ENCODE assay signal across 11 cellular contexts in the genomic region with DNA sequence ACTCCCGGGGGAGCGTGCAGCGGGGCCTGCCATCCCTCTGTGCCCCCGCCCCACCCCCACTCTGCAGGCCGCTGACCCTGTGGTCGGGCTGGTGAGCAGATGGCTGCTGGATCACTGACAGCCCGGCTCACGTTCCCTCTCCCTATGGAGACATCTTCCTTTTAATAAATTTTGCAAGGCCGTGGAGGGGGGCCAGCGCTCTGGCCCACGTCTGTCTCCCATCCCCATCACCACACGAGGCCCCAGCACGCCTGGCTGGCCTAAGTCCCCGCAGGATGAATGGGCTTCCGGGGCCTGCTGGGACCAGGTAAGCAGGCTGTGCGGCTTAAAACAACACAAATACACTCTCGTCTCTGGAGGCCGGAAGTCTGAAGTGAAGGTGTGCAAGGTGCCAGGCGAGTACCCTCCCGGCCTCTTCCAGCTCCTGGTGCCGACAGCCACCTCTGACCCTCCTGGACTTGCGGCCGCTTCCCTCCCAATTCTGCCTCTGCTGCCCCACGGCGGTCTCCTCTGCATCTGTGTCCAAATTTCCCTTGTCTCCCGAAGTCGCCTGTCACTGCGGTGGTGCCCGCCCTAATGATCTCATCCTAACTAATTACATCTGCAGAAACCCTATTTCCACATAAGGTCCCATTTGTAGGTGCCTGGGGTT. TPM values are rescaled to one million over a fixed set of nuclear protein-coding genes. Genes with fewer than 3 reads are reported as not detected.
DNase-seq lines count a peak whose midpoint lies in the region; ATAC-seq and TF ChIP-seq lines count a peak whose summit lies in the region.
"Had no signal": no experiment of that assay in that cellular context is flagged by ENCODE, and none has a peak within 500 bp of the region (broad histone marks: within the 10 kb centered on the region; RNA-seq: fewer than 3 reads in every experiment).

No MANE protein-coding gene starts in this region.

- H4K20me1 ChIP-seq in fibroblast of lung (ENCODE audit: control insufficient read depth, extremely low read depth, insufficient read depth, low read length): no peaks in the 10 kb centered on the region

- H3K4me1 ChIP-seq in NT2/D1 (ENCODE audit: insufficient read depth, insufficient read length): peaks cover 16% of the 10 kb centered on the region
- H3K4me1 ChIP-seq in fibroblast of lung (ENCODE audit: control insufficient read depth, extremely low read depth, insufficient read depth, low read length): peaks cover 4% of the 10 kb centered on the region

- H3K9ac ChIP-seq in NT2/D1 (ENCODE audit: insufficient read length, low read depth) (peak overlapping the region; percentile 72), fibroblast of lung (ENCODE audit: insufficient read depth, low read length) (peak overlapping the region; percentile 16)

- no peaks in the 10 kb centered on the region for H3K79me2 ChIP-seq in fibroblast of lung (ENCODE audit: control insufficient read depth, insufficient read depth, low read length)

- peak overlapping the region; percentile 23 for H3K27ac ChIP-seq in fibroblast of lung (ENCODE audit: insufficient read depth, low read length)

- H3K27me3 ChIP-seq in NT2/D1 (ENCODE audit: insufficient read depth, insufficient read length) (no peaks in the 10 kb centered on the region), fibroblast of lung (ENCODE audit: control insufficient read depth, insufficient read depth, low read length) (no peaks in the 10 kb centered on the region)

- H2AFZ ChIP-seq in fibroblast of lung (ENCODE audit: low read length): peak overlapping the region; percentile 12

- H3K36me3 ChIP-seq in NT2/D1 (ENCODE audit: insufficient read depth, insufficient read length, low read length): peaks cover 23% of the 10 kb centered on the region
- H3K36me3 ChIP-seq in fibroblast of lung (ENCODE audit: control insufficient read depth, insufficient read depth, low read length): no peaks in the 10 kb centered on the region

- DNase-seq in CD1c-positive myeloid dendritic cell (ENCODE audit: extremely low spot score) (peak; percentile 52), NT2/D1 (ENCODE audit: low read depth, low spot score) (no peak), fibroblast of lung (ENCODE audit: low read depth in 2 of 2) (peak in 1 of 2 donors; percentile 31), neural crest cell (ENCODE audit: low read depth, low spot score) (no peak), left colon (no peak)
- DNase-seq in stimulated activated CD4-positive, alpha-beta T cell treated with anti-CD3 and anti-CD28 coated beads, Interleukin-2, amount 100 ng/mL, for 24 hours: no peak
- DNase-seq: NCI-H1092 had no signal

- TF ChIP-seq CTCF in fibroblast of lung (conservative IDR thresholded peaks at IDR 0.05 in 1 of 2, IDR thresholded peaks at IDR 0.05 in 1 of 2; ENCODE audit: low read depth in 1 of 2, low read length in 2 of 2): no peak
- TF ChIP-seq CTCF in neural crest cell (conservative IDR thresholded peaks at IDR 0.05): no peak

- no peaks in the 10 kb centered on the region for H3K27me3 Mint-ChIP-seq in neural crest cell (ENCODE audit: low read depth)
- H3K27me3 Mint-ChIP-seq: activated T-helper 17 cell treated with anti-CD3 and anti-CD28 coated beads, Interleukin-2, amount 50 U/mL, for 72 hours had no signal

- no peak for ATAC-seq in HG03432 (IDR thresholded peaks at IDR 0.05; ENCODE audit: unreplicated experiment)
- no peak for ATAC-seq in left colon
- ATAC-seq in HG02571 (IDR thresholded peaks at IDR 0.05; ENCODE audit: unreplicated experiment): no peak
- ATAC-seq: activated T-helper 17 cell treated with anti-CD3 and anti-CD28 coated beads, Interleukin-2, amount 50 U/mL, for 72 hours had no signal

- H3K36me3 Mint-ChIP-seq in neural crest cell (ENCODE audit: low read depth): no peaks in the 10 kb centered on the region

- H3K4me3 ChIP-seq in NT2/D1 (ENCODE audit: insufficient read length, low read depth) (no peak overlapping the region), fibroblast of lung (replicated peaks in 1 of 4; ENCODE audit: control extremely low read depth in 1 of 4, insufficient read depth in 1 of 4, low read depth in 3 of 4, low read length in 4 of 4) (no peak overlapping the region)

- H3K9me3 Mint-ChIP-seq in neural crest cell: no peaks in the 10 kb centered on the region
- H3K9me3 Mint-ChIP-seq: activated T-helper 17 cell treated with anti-CD3 and anti-CD28 coated beads, Interleukin-2, amount 50 U/mL, for 72 hours had no signal

- no peak overlapping the region for H3K4me2 ChIP-seq in fibroblast of lung (ENCODE audit: extremely low read depth, insufficient read depth, low read length)

- intact Hi-C loops in left colon (cut with DNase I, micrococcal nuclease): no loop called here

- H3K27ac Mint-ChIP-seq in neural crest cell (ENCODE audit: unreplicated experiment): peak overlapping the region; percentile 82
- H3K27ac Mint-ChIP-seq: activated T-helper 17 cell treated with anti-CD3 and anti-CD28 coated beads, Interleukin-2, amount 50 U/mL, for 72 hours had no signal

- peaks cover 13% of the 10 kb centered on the region for H3K4me1 Mint-ChIP-seq in neural crest cell
- H3K4me1 Mint-ChIP-seq: activated T-helper 17 cell treated with anti-CD3 and anti-CD28 coated beads, Interleukin-2, amount 50 U/mL, for 72 hours had no signal

- H3K9me3 ChIP-seq in NT2/D1 (ENCODE audit: insufficient read depth, low read length): no peaks in the 10 kb centered on the region
- no peaks in the 10 kb centered on the region for H3K9me3 ChIP-seq in fibroblast of lung (ENCODE audit: control insufficient read depth, insufficient read depth, low read depth, low read length)

- peak overlapping the region; percentile 18 for H3K4me3 Mint-ChIP-seq in neural crest cell
- H3K4me3 Mint-ChIP-seq: activated T-helper 17 cell treated with anti-CD3 and anti-CD28 coated beads, Interleukin-2, amount 50 U/mL, for 72 hours had no signal

RNA-seq across cellular contexts. Expression of a gene that starts 8.3 kb away (rescaled TPM):
- total RNA-seq in fibroblast of lung (67.5 and 83.1 TPM in 2 replicates), neural crest cell (674 and 701 TPM in 2 replicates), left colon (100 to 1,000 TPM; 253 to 306 TPM)
- polyA plus RNA-seq in fibroblast of lung: 74.6 and 142 TPM in 2 replicates
- 189 and 269 TPM in 2 replicates for polyA plus RNA-seq in fibroblast of lung (2012)
- 309 and 432 TPM in 2 replicates for polyA minus RNA-seq in fibroblast of lung (ENCODE audit: low replicate concordance)

RNA-seq across cellular contexts. Expression of a gene that starts 32.8 kb away (rescaled TPM):
- total RNA-seq in fibroblast of lung (1.5 and 2.5 TPM in 2 replicates), neural crest cell (46.3 and 50.9 TPM in 2 replicates), left colon (not detected)
- polyA plus RNA-seq in fibroblast of lung: 0.19 and 0.30 TPM in 2 replicates
- 0.57 and 0.70 TPM in 2 replicates for polyA plus RNA-seq in fibroblast of lung (2012)
- 0.15 and 3.3 TPM in 2 replicates for polyA minus RNA-seq in fibroblast of lung (ENCODE audit: low replicate concordance)
- total RNA-seq: activated T-helper 17 cell treated with anti-CD3 and anti-CD28 coated beads, Interleukin-2, amount 50 U/mL, for 72 hours; posterior vena cava had no signal

RNA-seq across cellular contexts. Expression of a gene that starts 38.0 kb away (rescaled TPM):
- under 0.01 TPM in 1 of 2 replicates, not detected in the other for total RNA-seq in fibroblast of lung
- not detected in 2 replicates for polyA plus RNA-seq in fibroblast of lung
- 0.05 TPM in 1 of 2 replicates, not detected in the other for polyA plus RNA-seq in fibroblast of lung (2012)
- polyA minus RNA-seq in fibroblast of lung (ENCODE audit: low replicate concordance): not detected in 2 replicates
- total RNA-seq in neural crest cell: 0.14 TPM in 1 of 2 replicates, not detected in the other
- total RNA-seq in left colon: 100 to 1,000 TPM; 414 to 461 TPM

RNA-seq across cellular contexts. Expression of a gene that starts 38.7 kb away (rescaled TPM):
- total RNA-seq in fibroblast of lung (0.17 TPM in 1 of 2 replicates, not detected in the other), neural crest cell (0.30 and 0.68 TPM in 2 replicates), left colon (not detected)
- polyA plus RNA-seq in fibroblast of lung: not detected in 2 replicates
- not detected in 2 replicates for polyA plus RNA-seq in fibroblast of lung (2012)
- not detected in 2 replicates for polyA minus RNA-seq in fibroblast of lung (ENCODE audit: low replicate concordance)

RNA-seq across cellular contexts. Expression of a gene that starts 51.9 kb away (rescaled TPM):
- total RNA-seq in fibroblast of lung: not detected in 2 replicates
- polyA plus RNA-seq in fibroblast of lung: not detected in 2 replicates
- not detected in 2 replicates for polyA plus RNA-seq in fibroblast of lung (2012)
- polyA minus RNA-seq in fibroblast of lung (ENCODE audit: low replicate concordance): not detected in 2 replicates
- total RNA-seq in neural crest cell: not detected in 2 replicates
- total RNA-seq in left colon: not detected
- total RNA-seq: activated T-helper 17 cell treated with anti-CD3 and anti-CD28 coated beads, Interleukin-2, amount 50 U/mL, for 72 hours had no signal

Comparison
In these comparisons a context has a peak if more than half of its experiments do, and no peak if none do; other contexts are left out.
1. RNA of a gene that starts 32.8 kb away (total RNA-seq): 46.3 to 50.9 TPM in neural crest cell; 1.5 to 2.5 TPM in fibroblast of lung and not detected in left colon; every median in the first group is over 10 times any median in the second.
2. RNA of a gene that starts 38.0 kb away (total RNA-seq): 414 to 461 TPM in left colon; under 0.01 TPM in fibroblast of lung and 0.14 TPM in neural crest cell; every median in the first group is over 100 times any median in the second.